ENCODE assay signal across 13 cellular contexts in genomic region chr15:60070838-60071493, GRCh38.
DNase-seq lines count a peak whose midpoint lies in the region; ATAC-seq and TF ChIP-seq lines count a peak whose summit lies in the region.
"Had no signal": no experiment of that assay in that cellular context is flagged by ENCODE, and none has a peak within 500 bp of the region (broad histone marks: within the 10 kb centered on the region; RNA-seq: fewer than 3 reads in every experiment).

No MANE protein-coding gene starts in this region.

- H3K36me3 ChIP-seq in Panc1 (ENCODE audit: control insufficient read depth, insufficient read depth, low read length) (no peaks in the 10 kb centered on the region), neuronal stem cell (replicated peaks in 1 of 2; ENCODE audit: control insufficient read depth in 2 of 2, insufficient read depth in 2 of 2, low read length in 2 of 2) (no peaks in the 10 kb centered on the region)
- H3K36me3 ChIP-seq: colonic mucosa, heart right ventricle, thyroid gland had no signal

- CTCF ChIA-PET in Panc1 (lab: Charles Lee), result interaction anchor here (0.7 to 0.9 kb wide), 2 partner anchors 109 to 187 kb away, joined by 7 to 10 read pairs; no protein-coding TSS in a partner anchor

- no peak overlapping the region for H2BK15ac ChIP-seq in neuronal stem cell (ENCODE audit: low read length)

- peak overlapping the region; percentile 39 for H2AFZ ChIP-seq in neuronal stem cell (ENCODE audit: low read length)

- no peak overlapping the region for H4K91ac ChIP-seq in neuronal stem cell (ENCODE audit: low read depth, low read length, poor library complexity)

- no peak overlapping the region for H3K4me2 ChIP-seq in neuronal stem cell (ENCODE audit: insufficient read depth, low read length, poor library complexity, severe bottlenecking)

- H3K4me3 Mint-ChIP-seq in glutamatergic neuron (ENCODE audit: unreplicated experiment), result no peak overlapping the region

- POLR2A ChIA-PET in Panc1 (lab: Charles Lee), result interaction anchor here (0.6 kb wide), 1 partner anchor 19 kb away, joined by 5 read pairs; no protein-coding TSS in a partner anchor

- H3K9me3 Mint-ChIP-seq in glutamatergic neuron (ENCODE audit: unreplicated experiment), result peaks cover 3% of the 10 kb centered on the region

- no peak for TF ChIP-seq CTCF in Panc1 (IDR thresholded peaks at IDR 0.05)
- TF ChIP-seq CTCF in epithelial cell of esophagus (IDR thresholded peaks at IDR 0.05; ENCODE audit: insufficient read depth, low read depth, low read length, missing control alignments), result no peak
- TF ChIP-seq CTCF in glutamatergic neuron (IDR thresholded peaks at IDR 0.05; ENCODE audit: partially characterized antibody, unreplicated experiment), result no peak

- H4K8ac ChIP-seq in neuronal stem cell (ENCODE audit: low read depth, low read length), result no peak overlapping the region

- intact Hi-C loops in Panc1 (cut with micrococcal nuclease; ENCODE audit: unreplicated experiment), result loop anchor here (10.0 kb wide), 1 partner anchor 156 kb away; no protein-coding TSS in a partner anchor

- no peak overlapping the region for H3K23ac ChIP-seq in neuronal stem cell (ENCODE audit: low read depth, low read length, poor library complexity)

- no peaks in the 10 kb centered on the region for H3K27me3 ChIP-seq in Panc1 (ENCODE audit: control insufficient read depth, insufficient read depth, low read length)
- no peaks in the 10 kb centered on the region for H3K27me3 ChIP-seq in neuronal stem cell (ENCODE audit: control insufficient read depth in 3 of 3, insufficient read depth in 3 of 3, low read depth in 1 of 3, low read length in 3 of 3)
- H3K27me3 ChIP-seq: colonic mucosa, thyroid gland had no signal

- H3K4me1 ChIP-seq in Panc1 (ENCODE audit: control insufficient read depth, insufficient read depth, low read length) (peaks cover 14% of the 10 kb centered on the region; the same call in 1 of the 2 replicates), neuronal stem cell (ENCODE audit: control insufficient read depth in 2 of 2, insufficient read depth in 1 of 2, low read depth in 1 of 2, low read length in 2 of 2) (peaks cover 2 to 45% of the 10 kb centered on the region in 2 donors)
- H3K4me1 ChIP-seq: colonic mucosa, heart right ventricle, thyroid gland had no signal

- H2BK120ac ChIP-seq in neuronal stem cell (ENCODE audit: low read depth, low read length), result no peak overlapping the region

- H3K36me3 Mint-ChIP-seq in glutamatergic neuron (ENCODE audit: unreplicated experiment), result peaks cover 5% of the 10 kb centered on the region

- peak; percentile 94 for ATAC-seq in Panc1
- no peak for ATAC-seq in HG02973 (IDR thresholded peaks at IDR 0.05; ENCODE audit: unreplicated experiment)
- no peak for ATAC-seq in HG03039 (IDR thresholded peaks at IDR 0.05; ENCODE audit: unreplicated experiment)
- ATAC-seq: heart right ventricle, right cardiac atrium had no signal

- H3K18ac ChIP-seq in neuronal stem cell (ENCODE audit: low read length), result no peak overlapping the region

- no peaks in the 10 kb centered on the region for H3K79me1 ChIP-seq in neuronal stem cell (ENCODE audit: low read depth, low read length)

- H3K27ac ChIP-seq in Panc1 (ENCODE audit: low read length), result peak overlapping the region; percentile 68
- no peak overlapping the region for H3K27ac ChIP-seq in neuronal stem cell (replicated peaks; ENCODE audit: low read length)
- H3K27ac ChIP-seq: colonic mucosa, heart right ventricle, thyroid gland had no signal

- peaks cover 3% of the 10 kb centered on the region for H3K4me1 Mint-ChIP-seq in glutamatergic neuron (ENCODE audit: low read depth, unreplicated experiment)

- no peak overlapping the region for H3K4ac ChIP-seq in neuronal stem cell (ENCODE audit: low read length)

- no peak overlapping the region for H3K14ac ChIP-seq in neuronal stem cell (ENCODE audit: low read length)

- no CpG with 5 or more reads among the region's 8 CpGs for WGBS in neuronal stem cell (ENCODE audit: extremely low coverage in 2 of 2, insufficient read length in 2 of 2, insufficient replicate concordance in 1 of 2), 2 donors

- H2AK5ac ChIP-seq in neuronal stem cell (ENCODE audit: low read depth, low read length), result no peak overlapping the region

- in situ Hi-C loops in Panc1 (cut with HindIII; ENCODE audit: low pct_unique_long_range_greater_than_20kb, low sequenced_read_pairs), result no loop called here

- H3K27ac Mint-ChIP-seq in glutamatergic neuron (ENCODE audit: unreplicated experiment), result no peak overlapping the region
- H3K27ac Mint-ChIP-seq: activated T-helper 2 cell treated with anti-CD3 and anti-CD28 coated beads, Interferon-gamma antibody, Interleukin-2, Interleukin-4, amounts not matched to agents 10 μg/mL and 5 μg/mL and 100 μg/mL, durations not matched to agents 14 hours and 24 hours and 36 hours had no signal

- H3K4me3 ChIP-seq in Panc1 (ENCODE audit: low read depth in 2 of 2, low read length in 2 of 2) (peak overlapping the region in 1 of 2 experiments; percentile 27; a peak in 2 of 4 replicates), epithelial cell of esophagus (ENCODE audit: low read length) (no peak overlapping the region), neuronal stem cell (ENCODE audit: low read length in 2 of 2) (no peak overlapping the region)
- H3K4me3 ChIP-seq: colonic mucosa, heart right ventricle, thyroid gland had no signal

- BruUV-seq in Panc1 (replicated peaks; lab: Mats Ljungman, UMichigan), result no TSS peak

- H3K9ac ChIP-seq in neuronal stem cell (ENCODE audit: low read depth, low read length, poor library complexity), result no peak overlapping the region

- DNase-seq in ELF-1 (ENCODE audit: low read depth, low spot score) (peak; percentile 70), Panc1 (ENCODE audit: low read depth, low spot score) (peak; percentile 61), epithelial cell of esophagus (ENCODE audit: low read depth) (peak; percentile 89), neuronal stem cell (ENCODE audit: low spot score) (no peak), glutamatergic neuron (no peak)
- DNase-seq in activated CD4-positive, alpha-beta T cell treated with anti-CD3 and anti-CD28 coated beads, Interleukin-2, amount 50 U/mL, for 1 hour, result no peak
- DNase-seq: colonic mucosa, heart right ventricle, right cardiac atrium, thyroid gland had no signal

- H2BK5ac ChIP-seq in neuronal stem cell (ENCODE audit: low read length), result no peak overlapping the region

- H3K9me3 ChIP-seq in Panc1 (ENCODE audit: control insufficient read depth, insufficient read depth, low read depth, low read length) (no peaks in the 10 kb centered on the region), neuronal stem cell (replicated peaks in 1 of 2; ENCODE audit: control insufficient read depth in 2 of 2, insufficient read depth in 1 of 2, low read depth in 1 of 2, low read length in 2 of 2) (no peaks in the 10 kb centered on the region)
- H3K9me3 ChIP-seq: colonic mucosa, thyroid gland had no signal

- H3K27me3 Mint-ChIP-seq in glutamatergic neuron (ENCODE audit: unreplicated experiment), result no peaks in the 10 kb centered on the region

- no peak overlapping the region for H2BK12ac ChIP-seq in neuronal stem cell (ENCODE audit: low read length)

Comparison
In these comparisons a context has a peak if more than half of its experiments do, and no peak if none do; other contexts are left out.
1. DNase-seq: peak in ELF-1 (single experiment), Panc1 (single experiment) and epithelial cell of esophagus (single experiment); none in neuronal stem cell (single experiment), activated CD4-positive, alpha-beta T cell treated with anti-CD3 and anti-CD28 coated beads, Interleukin-2, amount 50 U/mL, for 1 hour (single experiment) and glutamatergic neuron (single experiment).